In genomic region chr13:42600943-42601342, GRCh38 we compare ENCODE assay signal across 26 cellular contexts. TPM values are rescaled to one million over a fixed set of nuclear protein-coding genes. Genes with fewer than 3 reads are reported as not detected.
DNase-seq lines count a peak whose midpoint lies in the region; ATAC-seq and TF ChIP-seq lines count a peak whose summit lies in the region.
"Had no signal": no experiment of that assay in that cellular context is flagged by ENCODE, and none has a peak within 500 bp of the region (broad histone marks: within the 10 kb centered on the region; RNA-seq: fewer than 3 reads in every experiment).

No MANE protein-coding gene starts in this region.

- H3K4me3 Mint-ChIP-seq in activated CD4-positive, alpha-beta T cell treated with anti-CD3 and anti-CD28 coated beads for 36 hours: no peak overlapping the region
- no peak overlapping the region for H3K4me3 Mint-ChIP-seq in activated naive CD8-positive, alpha-beta T cell treated with anti-CD3 and anti-CD28 coated beads, Interleukin-2, amount 10 ng/mL, durations not matched to agents 7 days and 5 days
- H3K4me3 Mint-ChIP-seq in progenitor cell of endocrine pancreas (ENCODE audit: low read depth): no peak overlapping the region
- H3K4me3 Mint-ChIP-seq: activated CD4-positive, alpha-beta T cell treated with anti-CD3 and anti-CD28 coated beads, Interleukin-2, amount 10 ng/mL, durations not matched to agents 7 days and 5 days; activated T-helper 1 cell treated with anti-CD3 and anti-CD28 coated beads, Interleukin-12 subunit alpha, Interleukin-12 subunit beta, Interleukin-2, Interleukin-4 antibody, amounts not matched to agents 30 ng/mL and 10 ng/mL and 1 ng/mL, durations not matched to agents 14 hours and 24 hours and 36 hours; memory B cell; naive thymus-derived CD8-positive, alpha-beta T cell had no signal

- no peaks in the 10 kb centered on the region for H3K9me3 ChIP-seq in GM23248 (ENCODE audit: low read depth)
- no peaks in the 10 kb centered on the region for H3K9me3 ChIP-seq in neuronal stem cell (replicated peaks in 1 of 2; ENCODE audit: control insufficient read depth in 2 of 2, insufficient read depth in 1 of 2, low read depth in 1 of 2, low read length in 2 of 2)
- H3K9me3 ChIP-seq: BLaER1 treated with 17β-estradiol and CSF1 and Interleukin-3, amounts not matched to agents 10 nM and 100 nM; gastrocnemius medialis; ovary had no signal

- peaks cover 10% of the 10 kb centered on the region for H3K4me1 ChIP-seq in GM23248 (ENCODE audit: insufficient read depth)
- no peaks in the 10 kb centered on the region for H3K4me1 ChIP-seq in neuronal stem cell (ENCODE audit: control insufficient read depth in 2 of 2, insufficient read depth in 1 of 2, low read depth in 1 of 2, low read length in 2 of 2)
- H3K4me1 ChIP-seq: gastrocnemius medialis had no signal

- H3K4me1 Mint-ChIP-seq in activated CD4-positive, alpha-beta T cell treated with anti-CD3 and anti-CD28 coated beads for 36 hours: peaks cover 10% of the 10 kb centered on the region
- H3K4me1 Mint-ChIP-seq in activated naive CD8-positive, alpha-beta T cell treated with anti-CD3 and anti-CD28 coated beads, Interleukin-2, amount 10 ng/mL, durations not matched to agents 7 days and 5 days: peaks cover 8% of the 10 kb centered on the region
- H3K4me1 Mint-ChIP-seq in progenitor cell of endocrine pancreas (ENCODE audit: low read depth): no peaks in the 10 kb centered on the region
- H3K4me1 Mint-ChIP-seq: naive thymus-derived CD8-positive, alpha-beta T cell had no signal

- H3K27ac ChIP-seq in GM23248: no peak overlapping the region
- no peak overlapping the region for H3K27ac ChIP-seq in neuronal stem cell (replicated peaks; ENCODE audit: low read length)
- H3K27ac ChIP-seq: BLaER1 treated with 17β-estradiol and CSF1 and Interleukin-3, amounts not matched to agents 10 nM and 100 nM; gastrocnemius medialis; ovary had no signal

- peak overlapping the region; percentile 35 for H3K4me2 ChIP-seq in GM23248 (ENCODE audit: unreplicated experiment)
- no peak overlapping the region for H3K4me2 ChIP-seq in neuronal stem cell (ENCODE audit: insufficient read depth, low read length, poor library complexity, severe bottlenecking)

- H2BK120ac ChIP-seq in neuronal stem cell (ENCODE audit: low read depth, low read length): no peak overlapping the region

- 3 to 11% methylated on average over 1 of the region's 1 CpG for WGBS in GM23248 (ENCODE audit: low coverage in 1 of 2, low lambda C conversion rate in 2 of 2, missing lambda C conversion rate in 2 of 2), 2 experiments
- WGBS in neuronal stem cell (ENCODE audit: extremely low coverage in 2 of 2, insufficient read length in 2 of 2, insufficient replicate concordance in 1 of 2), 2 donors: no CpG with 5 or more reads among the region's 1 CpG

- no peaks in the 10 kb centered on the region for H3F3A ChIP-seq in GM23248 (ENCODE audit: insufficient read depth)

- no peak for DNase-seq in activated CD4-positive, alpha-beta T cell treated with anti-CD3 and anti-CD28 coated beads for 36 hours
- DNase-seq in activated CD4-positive, alpha-beta T cell treated with anti-CD3 and anti-CD28 coated beads, Interleukin-2, amount 50 U/mL, for 48 hours: no peak
- DNase-seq in GM23248 (peak; percentile 6), non-pigmented ciliary epithelial cell (ENCODE audit: low read depth) (peak; percentile 8), head of caudate nucleus (no peak), progenitor cell of endocrine pancreas (ENCODE audit: low spot score, unreplicated experiment) (no peak), neuronal stem cell (ENCODE audit: low spot score) (no peak)
- DNase-seq in activated naive CD8-positive, alpha-beta T cell treated with anti-CD3 and anti-CD28 coated beads, Interleukin-2, amount 10 ng/mL, durations not matched to agents 7 days and 5 days: no peak
- DNase-seq: ACHN; activated CD4-positive, alpha-beta T cell treated with anti-CD3 and anti-CD28 coated beads, Interleukin-2, amount 10 ng/mL, durations not matched to agents 7 days and 5 days; amygdala; caudate nucleus; gastrocnemius medialis; naive thymus-derived CD8-positive, alpha-beta T cell; NCI-H1417; NCI-H2171 treated with DMSO at 0.1 percent for 48 hours; NCI-H526 treated with DMSO at 0.1 percent for 48 hours; ovary; right cardiac atrium; stimulated activated CD4-positive, alpha-beta T cell treated with anti-CD3 and anti-CD28 coated beads, Interleukin-12 subunit alpha, Interleukin-12 subunit beta, amount 100 ng/mL, for 4 hours had no signal

- no peak overlapping the region for H2BK15ac ChIP-seq in neuronal stem cell (ENCODE audit: low read length)

- intact Hi-C loops in activated CD4-positive, alpha-beta T cell treated with anti-CD3 and anti-CD28 coated beads for 36 hours (cut with DNase I, micrococcal nuclease): no loop called here
- intact Hi-C loops in head of caudate nucleus (cut with DNase I): no loop called here

- CTCF ChIA-PET in activated CD4-positive, alpha-beta T cell treated with anti-CD3 and anti-CD28 coated beads for 36 hours (lab: Charles Lee): interaction anchor here (0.6 to 1.0 kb wide), 2 partner anchors 676 to 1203 kb away, joined by 3 read pairs; no protein-coding TSS in a partner anchor

- no peak overlapping the region for H4K91ac ChIP-seq in neuronal stem cell (ENCODE audit: low read depth, low read length, poor library complexity)

- H3K14ac ChIP-seq in neuronal stem cell (ENCODE audit: low read length): no peak overlapping the region

- no peak overlapping the region for H2AFZ ChIP-seq in GM23248
- no peak overlapping the region for H2AFZ ChIP-seq in neuronal stem cell (ENCODE audit: low read length)

- H3K18ac ChIP-seq in neuronal stem cell (ENCODE audit: low read length): no peak overlapping the region

- H2AK5ac ChIP-seq in neuronal stem cell (ENCODE audit: low read depth, low read length): no peak overlapping the region

- no peaks in the 10 kb centered on the region for H3K79me1 ChIP-seq in neuronal stem cell (ENCODE audit: low read depth, low read length)

- no peaks in the 10 kb centered on the region for H3K79me2 ChIP-seq in GM23248 (ENCODE audit: insufficient read depth)

- H3K9me3 Mint-ChIP-seq in activated CD4-positive, alpha-beta T cell treated with anti-CD3 and anti-CD28 coated beads for 36 hours (ENCODE audit: low read depth): no peaks in the 10 kb centered on the region
- no peaks in the 10 kb centered on the region for H3K9me3 Mint-ChIP-seq in activated naive CD8-positive, alpha-beta T cell treated with anti-CD3 and anti-CD28 coated beads, Interleukin-2, amount 10 ng/mL, durations not matched to agents 7 days and 5 days
- no peaks in the 10 kb centered on the region for H3K9me3 Mint-ChIP-seq in progenitor cell of endocrine pancreas (ENCODE audit: low read depth)
- H3K9me3 Mint-ChIP-seq: activated CD4-positive, alpha-beta T cell treated with anti-CD3 and anti-CD28 coated beads, Interleukin-2, amount 10 ng/mL, durations not matched to agents 7 days and 5 days; activated T-helper 1 cell treated with anti-CD3 and anti-CD28 coated beads, Interleukin-12 subunit alpha, Interleukin-12 subunit beta, Interleukin-2, Interleukin-4 antibody, amounts not matched to agents 30 ng/mL and 10 ng/mL and 1 ng/mL, durations not matched to agents 14 hours and 24 hours and 36 hours; memory B cell; naive thymus-derived CD8-positive, alpha-beta T cell had no signal

- no peak overlapping the region for H4K8ac ChIP-seq in neuronal stem cell (ENCODE audit: low read depth, low read length)

- TF ChIP-seq CTCF in progenitor cell of endocrine pancreas (IDR thresholded peaks at IDR 0.05; ENCODE audit: unreplicated experiment): no peak

- H3K27ac Mint-ChIP-seq in activated CD4-positive, alpha-beta T cell treated with anti-CD3 and anti-CD28 coated beads for 36 hours: peak overlapping the region; percentile 61
- H3K27ac Mint-ChIP-seq in activated naive CD8-positive, alpha-beta T cell treated with anti-CD3 and anti-CD28 coated beads, Interleukin-2, amount 10 ng/mL, durations not matched to agents 7 days and 5 days: no peak overlapping the region
- H3K27ac Mint-ChIP-seq in progenitor cell of endocrine pancreas: no peak overlapping the region
- H3K27ac Mint-ChIP-seq: activated CD4-positive, alpha-beta T cell treated with anti-CD3 and anti-CD28 coated beads, Interleukin-2, amount 10 ng/mL, durations not matched to agents 7 days and 5 days; activated T-helper 1 cell treated with anti-CD3 and anti-CD28 coated beads, Interleukin-12 subunit alpha, Interleukin-12 subunit beta, Interleukin-2, Interleukin-4 antibody, amounts not matched to agents 30 ng/mL and 10 ng/mL and 1 ng/mL, durations not matched to agents 14 hours and 24 hours and 36 hours; memory B cell; naive thymus-derived CD8-positive, alpha-beta T cell had no signal

- peaks cover 5% of the 10 kb centered on the region for H3K36me3 Mint-ChIP-seq in activated CD4-positive, alpha-beta T cell treated with anti-CD3 and anti-CD28 coated beads for 36 hours (ENCODE audit: low read depth)
- no peaks in the 10 kb centered on the region for H3K36me3 Mint-ChIP-seq in activated naive CD8-positive, alpha-beta T cell treated with anti-CD3 and anti-CD28 coated beads, Interleukin-2, amount 10 ng/mL, durations not matched to agents 7 days and 5 days
- H3K36me3 Mint-ChIP-seq in progenitor cell of endocrine pancreas (ENCODE audit: insufficient read depth): no peaks in the 10 kb centered on the region
- H3K36me3 Mint-ChIP-seq: memory B cell; naive thymus-derived CD8-positive, alpha-beta T cell had no signal

- H3K9ac ChIP-seq in GM23248 (no peak overlapping the region), neuronal stem cell (ENCODE audit: low read depth, low read length, poor library complexity) (no peak overlapping the region)
- H3K9ac ChIP-seq: BLaER1 treated with 17β-estradiol and CSF1 and Interleukin-3, amounts not matched to agents 10 nM and 100 nM had no signal

- H3K23ac ChIP-seq in neuronal stem cell (ENCODE audit: low read depth, low read length, poor library complexity): no peak overlapping the region

- no peaks in the 10 kb centered on the region for H4K20me1 ChIP-seq in GM23248 (ENCODE audit: insufficient read depth)
- H4K20me1 ChIP-seq: BLaER1 treated with 17β-estradiol and CSF1 and Interleukin-3, amounts not matched to agents 10 nM and 100 nM had no signal

- H3K4ac ChIP-seq in neuronal stem cell (ENCODE audit: low read length): no peak overlapping the region

- H3K4me3 ChIP-seq in GM23248: no peak overlapping the region
- H3K4me3 ChIP-seq in neuronal stem cell (ENCODE audit: low read length in 2 of 2): no peak overlapping the region
- H3K4me3 ChIP-seq: BLaER1 treated with 17β-estradiol and CSF1 and Interleukin-3, amounts not matched to agents 10 nM and 100 nM; gastrocnemius medialis; ovary had no signal

- H3K9me2 ChIP-seq in GM23248 (ENCODE audit: insufficient read depth): no peaks in the 10 kb centered on the region

- H3K27me3 ChIP-seq in GM23248 (replicated peaks; ENCODE audit: insufficient read depth) (no peaks in the 10 kb centered on the region), neuronal stem cell (ENCODE audit: control insufficient read depth in 3 of 3, insufficient read depth in 3 of 3, low read depth in 1 of 3, low read length in 3 of 3) (no peaks in the 10 kb centered on the region)
- H3K27me3 ChIP-seq: BLaER1 treated with 17β-estradiol and CSF1 and Interleukin-3, amounts not matched to agents 10 nM and 100 nM; gastrocnemius medialis; ovary had no signal

- H2BK5ac ChIP-seq in neuronal stem cell (ENCODE audit: low read length): no peak overlapping the region

- no peaks in the 10 kb centered on the region for H3K27me3 Mint-ChIP-seq in activated CD4-positive, alpha-beta T cell treated with anti-CD3 and anti-CD28 coated beads for 36 hours
- H3K27me3 Mint-ChIP-seq in activated naive CD8-positive, alpha-beta T cell treated with anti-CD3 and anti-CD28 coated beads, Interleukin-2, amount 10 ng/mL, durations not matched to agents 7 days and 5 days: peaks cover 4% of the 10 kb centered on the region
- H3K27me3 Mint-ChIP-seq in progenitor cell of endocrine pancreas: peaks cover 9% of the 10 kb centered on the region
- H3K27me3 Mint-ChIP-seq: activated CD4-positive, alpha-beta T cell treated with anti-CD3 and anti-CD28 coated beads, Interleukin-2, amount 10 ng/mL, durations not matched to agents 7 days and 5 days; memory B cell had no signal

- peak; percentile 81 for ATAC-seq in activated CD4-positive, alpha-beta T cell treated with anti-CD3 and anti-CD28 coated beads for 36 hours
- peak; percentile 33 for ATAC-seq in activated naive CD8-positive, alpha-beta T cell treated with anti-CD3 and anti-CD28 coated beads, Interleukin-2, amount 10 ng/mL, durations not matched to agents 7 days and 5 days (ENCODE audit: low read depth)
- ATAC-seq: gastrocnemius medialis; HepG2; naive thymus-derived CD8-positive, alpha-beta T cell; right cardiac atrium; Right ventricle myocardium inferior had no signal

- no peak overlapping the region for H2BK12ac ChIP-seq in neuronal stem cell (ENCODE audit: low read length)

- H3K36me3 ChIP-seq in GM23248 (ENCODE audit: low read depth): no peaks in the 10 kb centered on the region
- H3K36me3 ChIP-seq in neuronal stem cell (replicated peaks in 1 of 2; ENCODE audit: control insufficient read depth in 2 of 2, insufficient read depth in 2 of 2, low read length in 2 of 2): no peaks in the 10 kb centered on the region
- H3K36me3 ChIP-seq: BLaER1 treated with 17β-estradiol and CSF1 and Interleukin-3, amounts not matched to agents 10 nM and 100 nM; gastrocnemius medialis; ovary had no signal

- POLR2A ChIA-PET in activated CD4-positive, alpha-beta T cell treated with anti-CD3 and anti-CD28 coated beads for 36 hours (lab: Charles Lee): interaction anchor here (0.7 kb wide), 1 partner anchor 1104 kb away, joined by 3 read pairs; no protein-coding TSS in a partner anchor
- POLR2A ChIA-PET in activated naive CD8-positive, alpha-beta T cell treated with anti-CD3 and anti-CD28 coated beads, Interleukin-2, amount 10 ng/mL, durations not matched to agents 7 days and 5 days (lab: Charles Lee): no interaction called here

- in situ Hi-C loops in GM23248 (cut with MboI): no loop called here

RNA-seq across cellular contexts. Expression of gene TNFSF11, which starts 27.0 kb away (rescaled TPM):
- total RNA-seq in activated CD4-positive, alpha-beta T cell treated with anti-CD3 and anti-CD28 coated beads for 36 hours: 1 to 10 TPM; 2.5 to 2.6 TPM
- not detected in 2 replicates for total RNA-seq in GM23248 (2014; rRNA removed; shearing (Covaris generic))
- not detected in 2 replicates for polyA plus RNA-seq in GM23248 (2016; fragmentation: Nextera tagmentation; extraction: Ambion mirVana)
- not detected for total RNA-seq in activated naive CD8-positive, alpha-beta T cell treated with anti-CD3 and anti-CD28 coated beads, Interleukin-2, amount 10 ng/mL, durations not matched to agents 7 days and 5 days
- total RNA-seq in progenitor cell of endocrine pancreas: not detected in 2 replicates
- polyA plus RNA-seq in neuronal stem cell (2013, experiment 1 of 2): 0.08 TPM
- 0.10 TPM for polyA plus RNA-seq in neuronal stem cell (2013, experiment 2 of 2)
- total RNA-seq: HepG2; naive thymus-derived CD8-positive, alpha-beta T cell; ovary; Right ventricle myocardium inferior; temporal lobe had no signal
- polyA plus RNA-seq: naive thymus-derived CD8-positive, alpha-beta T cell; right cardiac atrium had no signal

Comparison
In these comparisons a context has a peak if more than half of its experiments do, and no peak if none do; other contexts are left out.
1. DNase-seq: peak in GM23248 (single experiment) and non-pigmented ciliary epithelial cell (single experiment); none in activated CD4-positive, alpha-beta T cell treated with anti-CD3 and anti-CD28 coated beads for 36 hours (single experiment), activated CD4-positive, alpha-beta T cell treated with anti-CD3 and anti-CD28 coated beads, Interleukin-2, amount 50 U/mL, for 48 hours (0 of 2), activated naive CD8-positive, alpha-beta T cell treated with anti-CD3 and anti-CD28 coated beads, Interleukin-2, amount 10 ng/mL, durations not matched to agents 7 days and 5 days (single experiment), head of caudate nucleus (0 of 42), progenitor cell of endocrine pancreas (single experiment) and neuronal stem cell (single experiment).